8 cellular contexts compared by ENCODE assay signal in genomic region chr20:44384423-44385027, GRCh38. TPM values are rescaled to one million over a fixed set of nuclear protein-coding genes. Genes with fewer than 3 reads are reported as not detected.
DNase-seq lines count a peak whose midpoint lies in the region; ATAC-seq and TF ChIP-seq lines count a peak whose summit lies in the region.

No MANE protein-coding gene starts in this region.

- H3K27ac Mint-ChIP-seq in brain, result no peak overlapping the region

- no peak overlapping the region for H3K4me3 Mint-ChIP-seq in brain

- in situ Hi-C loops in ACHN (cut with HindIII; ENCODE audit: low pct_ligation_motif_present, low pct_unique_long_range_greater_than_20kb, low sequenced_read_pairs), result no loop called here

- peak; percentile 62 for DNase-seq in ACHN
- DNase-seq in NCI-H2081 treated with DMSO at 0.1 percent for 48 hours (lab: John Stamatoyannopoulos, UW), result peak; percentile 9
- peak; percentile 36 for DNase-seq in iris pigment epithelial cell (ENCODE audit: low read depth)
- DNase-seq in stimulated activated CD4-positive, alpha-beta T cell treated with anti-CD3 and anti-CD28 coated beads, Interleukin-1b, Interleukin-23, amount 100 ng/mL, for 4 hours (ENCODE audit: low read depth in 2 of 2), result peak; percentile 80 to 89

- no peaks in the 10 kb centered on the region for H3K36me3 Mint-ChIP-seq in brain

- TF ChIP-seq CTCF in VCaP (conservative IDR thresholded peaks at IDR 0.05), result peak; percentile 90
- TF ChIP-seq CTCF in brain (conservative IDR thresholded peaks at IDR 0.05), result peak; percentile 71 to 86

- peaks cover 4% of the 10 kb centered on the region for H3K4me1 Mint-ChIP-seq in brain

- H3K27me3 Mint-ChIP-seq in brain, result peaks cover 23% of the 10 kb centered on the region

- H3K9me3 Mint-ChIP-seq in brain, result no peaks in the 10 kb centered on the region

- no peak overlapping the region for H3K27ac ChIP-seq in VCaP

- peak; percentile 69 for ATAC-seq in GM19351 (IDR thresholded peaks at IDR 0.05; ENCODE audit: unreplicated experiment)
- ATAC-seq in HG02610 (IDR thresholded peaks at IDR 0.05; ENCODE audit: unreplicated experiment), result no peak

RNA-seq across cellular contexts. Expression of gene HNF4A, which starts 29.0 kb away (rescaled TPM):
- polyA plus RNA-seq in brain (ENCODE audit: insufficient read depth, low read depth, low replicate concordance), result 0.10 TPM

RNA-seq across cellular contexts. Expression of gene R3HDML, which starts 47.7 kb away (rescaled TPM):
- not detected for polyA plus RNA-seq in brain (ENCODE audit: insufficient read depth, low read depth, low replicate concordance)

Comparison
In these comparisons a context has a peak if more than half of its experiments do, and no peak if none do; other contexts are left out.
1. DNase-seq: peak in every context shown above with its lines; median percentile 84 in stimulated activated CD4-positive, alpha-beta T cell treated with anti-CD3 and anti-CD28 coated beads, Interleukin-1b, Interleukin-23, amount 100 ng/mL, for 4 hours; 62 in ACHN; 36 in iris pigment epithelial cell; 9 in NCI-H2081 treated with DMSO at 0.1 percent for 48 hours.